Comparison of ENCODE assay signal across 23 cellular contexts in the genomic region with DNA sequence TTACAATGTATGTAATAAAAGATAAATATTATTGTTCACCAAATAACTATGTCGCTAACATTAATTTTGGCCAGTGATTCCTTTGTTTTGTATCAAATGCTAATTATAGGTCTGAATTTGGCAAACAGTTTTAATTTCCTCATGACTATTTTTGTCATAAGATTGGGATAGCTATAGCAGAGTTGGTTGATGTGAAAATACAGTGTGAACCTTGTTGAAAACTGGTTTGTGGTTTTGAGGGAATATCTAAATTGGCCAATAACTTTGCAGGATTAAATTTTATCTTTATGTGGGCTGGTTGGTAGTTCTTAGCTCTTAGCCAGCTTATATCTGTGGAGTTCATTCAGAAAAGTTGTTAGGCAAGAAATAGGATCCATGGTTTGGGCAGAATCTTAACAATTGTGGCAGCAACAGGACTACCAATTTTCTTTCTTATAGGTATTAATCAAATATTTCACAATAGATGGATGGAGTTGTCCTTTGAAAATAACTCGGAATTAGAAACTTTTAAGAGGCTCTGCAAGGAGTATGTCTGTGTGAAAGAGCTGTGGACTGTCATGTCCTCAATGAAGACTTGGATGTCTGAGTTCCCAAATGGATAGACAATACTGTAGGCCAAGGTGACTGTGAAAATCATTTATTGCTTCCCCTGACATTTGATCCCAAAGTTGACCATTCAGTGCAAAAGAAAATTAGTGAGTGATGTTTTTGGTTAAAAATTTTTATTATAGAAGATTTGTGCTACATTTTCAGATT.
"Had no signal": no experiment of that assay in that cellular context is flagged by ENCODE, and none has a peak within 500 bp of the region (broad histone marks: within the 10 kb centered on the region; RNA-seq: fewer than 3 reads in every experiment).

No MANE protein-coding gene starts in this region.

- H3K9me3 ChIP-seq: esophagus muscularis mucosa, lower lobe of right lung, prostate gland, right lobe of liver, spleen, testis, tibial nerve, upper lobe of left lung, uterus had no signal

- DNase-seq: dermis blood vessel endothelial cell; effector memory CD4-positive, alpha-beta T cell; lower lobe of right lung; naive thymus-derived CD8-positive, alpha-beta T cell; nephron progenitor cell; nucleus accumbens; right lobe of liver; spleen; stimulated activated CD4-positive, alpha-beta T cell treated with anti-CD3 and anti-CD28 coated beads, Interleukin-4, amount 100 ng/mL, for 4 hours; stimulated activated naive CD8-positive, alpha-beta T cell treated with anti-CD3 and anti-CD28 coated beads, Interleukin-15, Interleukin-2, amounts not matched to agents 100 U/mL and 50 U/mL, for 24 hours; substantia nigra; testis; upper lobe of left lung; uterus had no signal

- H3K36me3 ChIP-seq: esophagus muscularis mucosa, lower lobe of right lung, prostate gland, right lobe of liver, spleen, tibial nerve, upper lobe of left lung, uterus had no signal

- H3K4me3 ChIP-seq: coronary artery, esophagus muscularis mucosa, lower lobe of right lung, prostate gland, right lobe of liver, skin epidermis, spleen, testis, tibial nerve, upper lobe of left lung, uterus had no signal

- H3K27me3 ChIP-seq: esophagus muscularis mucosa, right lobe of liver, spleen, testis, tibial nerve, upper lobe of left lung, uterus had no signal

- H3K4me1 ChIP-seq: lower lobe of right lung, prostate gland, right lobe of liver, spleen, testis, tibial nerve, uterus had no signal

- FAIRE-seq: endothelial cell of umbilical vein, keratinocyte had no signal

- H3K27ac ChIP-seq: coronary artery, esophagus muscularis mucosa, lower lobe of right lung, prostate gland, right lobe of liver, skin epidermis, spleen, testis, tibial nerve, upper lobe of left lung, uterus had no signal

- ATAC-seq: left lobe of liver; lower lobe of right lung; naive thymus-derived CD8-positive, alpha-beta T cell; right lobe of liver; stimulated activated memory B cell treated with anti-CD40 and anti-IgM and Interleukin-4, amounts not matched to agents 10 μg/mL and 1 μg/mL and 100 μg/mL, for 72 hours; stimulated activated naive CD8-positive, alpha-beta T cell treated with anti-CD3 and anti-CD28 coated beads, Interleukin-15, Interleukin-2, amounts not matched to agents 100 U/mL and 50 U/mL, for 24 hours had no signal
